Comparison of ENCODE assay signal across 14 cellular contexts in genomic region chr1:25523512-25523911, GRCh38. TPM values are rescaled to one million over a fixed set of nuclear protein-coding genes. Genes with fewer than 3 reads are reported as not detected.
DNase-seq lines count a peak whose midpoint lies in the region; ATAC-seq, FAIRE-seq and TF ChIP-seq lines count a peak whose summit lies in the region.
"Had no signal": no experiment of that assay in that cellular context is flagged by ENCODE, and none has a peak within 500 bp of the region (broad histone marks: within the 10 kb centered on the region; RNA-seq: fewer than 3 reads in every experiment).

No MANE protein-coding gene starts in this region.

- H3K4me1 Mint-ChIP-seq in type B pancreatic cell (ENCODE audit: unreplicated experiment), result peaks cover 17% of the 10 kb centered on the region

- TF ChIP-seq EP300 in HepG2 (IDR thresholded peaks at IDR 0.05; ENCODE audit: low read depth in 2 of 2, low read length in 2 of 2) (no peak), HepG2 (CRISPR knock-in tag; IDR thresholded peaks at IDR 0.05; ENCODE audit: borderline replicate concordance) (no peak)

- peaks cover 0 to 1% of the 10 kb centered on the region in 2 experiments; a peak in 2 of 5 replicates for H3K27me3 ChIP-seq in HepG2 (ENCODE audit: control insufficient read depth in 1 of 2, insufficient read depth in 2 of 2, low read length in 2 of 2)
- H3K27me3 ChIP-seq: dorsolateral prefrontal cortex had no signal

- peak; percentile 81 for ATAC-seq in HepG2
- ATAC-seq in HG02840 (IDR thresholded peaks at IDR 0.05; ENCODE audit: low FRiP score, unreplicated experiment), result no peak
- ATAC-seq in HG03520 (IDR thresholded peaks at IDR 0.05; ENCODE audit: unreplicated experiment), result no peak

- no peaks in the 10 kb centered on the region for H4K20me1 ChIP-seq in HepG2 (ENCODE audit: insufficient read depth, low read length)

- H3K9me3 Mint-ChIP-seq in type B pancreatic cell, result peaks cover 6% of the 10 kb centered on the region

- no peaks in the 10 kb centered on the region for H3K9me3 ChIP-seq in HepG2 (ENCODE audit: low read length)

- no peak overlapping the region for H3K9ac ChIP-seq in HepG2 (ENCODE audit: insufficient read depth, low read depth, low read length)

- no peaks in the 10 kb centered on the region for H3K79me2 ChIP-seq in HepG2 (ENCODE audit: insufficient read depth, low read length)

- no peak overlapping the region for H3K4me3 Mint-ChIP-seq in type B pancreatic cell
- H3K4me3 Mint-ChIP-seq: IgD-negative memory B cell had no signal

- no peak overlapping the region for H3K27ac Mint-ChIP-seq in type B pancreatic cell
- H3K27ac Mint-ChIP-seq: activated T-helper 2 cell treated with anti-CD3 and anti-CD28 coated beads, Interferon-gamma antibody, Interleukin-2, Interleukin-4, amounts not matched to agents 10 μg/mL and 5 μg/mL and 100 μg/mL, durations not matched to agents 14 hours and 24 hours and 36 hours; IgD-negative memory B cell had no signal

- H3K4me1 ChIP-seq in HepG2 (ENCODE audit: insufficient read depth, low read length), result peaks cover 15% of the 10 kb centered on the region

- FAIRE-seq in HepG2 (lab: Jason Lieb, UNC), result no peak
- FAIRE-seq: GM19239 had no signal

- POLR2A ChIA-PET in HepG2 (lab: Yijun Ruan, JAX), result no interaction called here

- H3K4me3 ChIP-seq in astrocyte of the cerebellum (ENCODE audit: low read depth, low read length) (no peak overlapping the region), HepG2 (replicated peaks in 1 of 3; ENCODE audit: insufficient read depth in 1 of 3, low read depth in 2 of 3, low read length in 3 of 3) (no peak overlapping the region)
- H3K4me3 ChIP-seq: dorsolateral prefrontal cortex had no signal

- H3K36me3 ChIP-seq in HepG2 (replicated peaks in 1 of 2; ENCODE audit: control insufficient read depth in 1 of 2, insufficient read depth in 2 of 2, low read length in 2 of 2), result no peaks in the 10 kb centered on the region

- in situ Hi-C loops in astrocyte of the cerebellum (cut with HindIII; ENCODE audit: low sequenced_read_pairs), result loop anchor here (10.0 kb wide), 1 partner anchor 261 kb away; no protein-coding TSS in a partner anchor
- in situ Hi-C loops in HepG2 (cut with HindIII; ENCODE audit: extremely low pct_ligation_motif_present, low pct_unique_long_range_greater_than_20kb), result loop anchor here (25.0 kb wide), 1 partner anchor 111 kb away; the partner anchor contains the start of gene RHCE

- DNase-seq in NCI-H524 (lab: John Stamatoyannopoulos, UW) (peak; percentile 38 to 65), NCI-H524 treated with DMSO at 0.1 percent for 48 hours (lab: John Stamatoyannopoulos, UW) (no peak), M059J (ENCODE audit: low read depth) (peak; percentile 35), astrocyte of the cerebellum (ENCODE audit: low read depth) (no peak), HepG2 (ENCODE audit: low spot score) (no peak), type B pancreatic cell (ENCODE audit: extremely low spot score, unreplicated experiment) (no peak)
- DNase-seq: hippocampal formation, NCI-H774 had no signal

- H3K4me2 ChIP-seq in HepG2 (ENCODE audit: low read depth, low read length), result no peak overlapping the region

- intact Hi-C loops in HepG2 (cut with micrococcal nuclease; ENCODE audit: unreplicated experiment), result no loop called here

- CTCF ChIA-PET in HepG2 (lab: Yijun Ruan, JAX; ENCODE audit: low intra/inter-chr PET ratio, low total read pairs), result no interaction called here

- WGBS in HepG2 (ENCODE audit: low lambda C conversion rate), result 35% methylated on average over 10 of the region's 10 CpGs

- no peaks in the 10 kb centered on the region for H3K36me3 Mint-ChIP-seq in type B pancreatic cell
- H3K36me3 Mint-ChIP-seq: IgD-negative memory B cell had no signal

- peak; percentile 40; the same call in 1 of the 2 replicates for TF ChIP-seq RAD21 in HepG2 (CRISPR knock-in tag; IDR thresholded peaks at IDR 0.05)

- no peak for TF ChIP-seq POLR2A in HepG2 (IDR thresholded peaks at IDR 0.05; ENCODE audit: insufficient read depth in 1 of 2, low read depth in 2 of 2, low read length in 2 of 2)

- no peaks in the 10 kb centered on the region for H3K27me3 Mint-ChIP-seq in type B pancreatic cell

- no peak overlapping the region for H3K27ac ChIP-seq in HepG2 (ENCODE audit: extremely low read length, insufficient read depth, low read length)

- H2AFZ ChIP-seq in HepG2 (ENCODE audit: low read length), result no peak overlapping the region

- TF ChIP-seq CTCF in astrocyte of the cerebellum (IDR thresholded peaks at IDR 0.05; ENCODE audit: low read depth, low read length, missing control alignments) (peak; percentile 51), HepG2 (CRISPR knock-in tag; IDR thresholded peaks at IDR 0.05) (peak; percentile 81), type B pancreatic cell (conservative IDR thresholded peaks at IDR 0.05) (no peak)

- no TSS peak for BruUV-seq in HepG2 (replicated peaks; lab: Mats Ljungman, UMichigan)

TF ChIP-seq in HepG2, 621 proteins besides CTCF, POLR2A, EP300 and RAD21:
- TF ChIP-seq TAF1 (CRISPR knock-in tag; IDR thresholded peaks at IDR 0.05) (no peak), STAG1 (CRISPR knock-in tag; IDR thresholded peaks at IDR 0.05) (peak; percentile 63)

RNA-seq across cellular contexts. Expression of gene LDLRAP1, which starts 19.9 kb away (rescaled TPM):
- 14.1 and 16.9 TPM in 2 replicates for total RNA-seq in M059J (2014; rRNA removed; shearing (Covaris generic))
- total RNA-seq in HepG2 (2016; rRNA removed; fragmentation: Illumina TruSeq; extraction: Trizol) (6.3 and 7.2 TPM in 2 replicates), type B pancreatic cell (ENCODE audit: low replicate concordance) (20.7 and 21.3 TPM in 2 replicates)
- total RNA-seq in HepG2 (2016; cell fraction: cytosol; rRNA removed; fragmentation: Illumina TruSeq; extraction: Trizol; ENCODE audit: low read depth), result 1.6 and 1.8 TPM in 2 replicates
- 5.6 and 7.1 TPM in 2 replicates for total RNA-seq in HepG2 (2016; cell fraction: insoluble cytoplasmic fraction; rRNA removed; fragmentation: Illumina TruSeq; extraction: Trizol)
- 5.1 and 6.4 TPM in 2 replicates for total RNA-seq in HepG2 (2016; cell fraction: membrane; rRNA removed; fragmentation: Illumina TruSeq; extraction: Trizol)
- 4.2 and 4.7 TPM in 2 replicates for total RNA-seq in HepG2 (2016; cell fraction: nucleus; rRNA removed; fragmentation: Illumina TruSeq; extraction: Trizol)
- polyA plus RNA-seq in HepG2 (2011; rRNA removed), result 12.1 and 13.7 TPM in 2 replicates
- 9.5 and 10.4 TPM in 2 replicates for polyA plus RNA-seq in HepG2 (2011; cell fraction: cytosol; rRNA removed)
- 22.0 and 26.7 TPM in 2 replicates for polyA plus RNA-seq in HepG2 (2011; cell fraction: nucleus; rRNA removed)
- polyA plus RNA-seq in HepG2 (2012), result 7.7 and 7.8 TPM in 2 replicates
- polyA plus RNA-seq in HepG2 (2016; cell fraction: cytosol; fragmentation: Illumina TruSeq; extraction: Trizol; ENCODE audit: low read depth), result 1.6 and 1.8 TPM in 2 replicates
- polyA plus RNA-seq in HepG2 (2016; cell fraction: insoluble cytoplasmic fraction; fragmentation: Illumina TruSeq; extraction: Trizol; ENCODE audit: low read depth), result 7.0 and 8.1 TPM in 2 replicates
- polyA plus RNA-seq in HepG2 (2016; cell fraction: membrane; fragmentation: Illumina TruSeq; extraction: Trizol; ENCODE audit: low read depth), result 4.6 and 4.8 TPM in 2 replicates
- polyA plus RNA-seq in HepG2 (2016; cell fraction: nucleus; fragmentation: Illumina TruSeq; extraction: Trizol; ENCODE audit: insufficient read depth, low read depth), result 12.0 and 13.6 TPM in 2 replicates
- 12.3 and 19.3 TPM in 2 replicates for polyA minus RNA-seq in HepG2 (2011; rRNA and poly(A)+ RNA removed; ENCODE audit: low replicate concordance)
- polyA minus RNA-seq in HepG2 (2011; cell fraction: cytosol; rRNA and poly(A)+ RNA removed), result 6.8 and 10.5 TPM in 2 replicates
- 6.1 and 6.2 TPM in 2 replicates for polyA minus RNA-seq in HepG2 (2011; cell fraction: nucleus; rRNA and poly(A)+ RNA removed)

Comparison
In these comparisons a context has a peak if more than half of its experiments do, and no peak if none do; other contexts are left out.
1. DNase-seq: peak in NCI-H524 (2 of 2) and M059J (single experiment); none in NCI-H524 treated with DMSO at 0.1 percent for 48 hours (single experiment), astrocyte of the cerebellum (single experiment), HepG2 (single experiment) and type B pancreatic cell (single experiment).